Comparison of ENCODE assay signal across 9 cellular contexts in genomic region chr10:12588091-12588850, GRCh38.
A peak's percentile ranks its signal among the peaks of the same experiment; 100 is the strongest.
DNase-seq lines count a peak whose midpoint lies in the region; ATAC-seq and FAIRE-seq lines count a peak whose summit lies in the region.
"Had no signal": no experiment of that assay in that cellular context is flagged by ENCODE, and none has a peak within 500 bp of the region (broad histone marks: within the 10 kb centered on the region; RNA-seq: fewer than 3 reads in every experiment).

No MANE protein-coding gene starts in this region.

- H3K27me3 Mint-ChIP-seq in memory B cell: no peaks in the 10 kb centered on the region

- peaks cover 17% of the 10 kb centered on the region for H3K36me3 Mint-ChIP-seq in memory B cell

- peak overlapping the region; percentile 51 for H3K27ac Mint-ChIP-seq in memory B cell

- FAIRE-seq in GM18507 (lab: Jason Lieb, UNC): peak; percentile 49

- peak; percentile 30 for DNase-seq in COR-L47 (lab: John Stamatoyannopoulos, UW)
- no peak for DNase-seq in GM18507 (ENCODE audit: extremely low spot score, insufficient read length, low read depth)
- peak; percentile 4 for DNase-seq in T-helper 9 cell
- DNase-seq in memory B cell (ENCODE audit: low spot score in 2 of 2): no peak
- DNase-seq in iPS-NIHi11 (ENCODE audit: low spot score): no peak
- no peak for DNase-seq in NCI-H2081 treated with DMSO at 0.1 percent for 48 hours (lab: John Stamatoyannopoulos, UW)
- DNase-seq: activated CD4-positive, alpha-beta T cell treated with anti-CD3 and anti-CD28 coated beads for 1 hour; effector CD8-positive, alpha-beta T cell had no signal

- no peaks in the 10 kb centered on the region for H3K9me3 Mint-ChIP-seq in memory B cell

- H3K4me3 Mint-ChIP-seq in memory B cell: peak overlapping the region; percentile 68

- peaks cover 34% of the 10 kb centered on the region for H3K4me1 Mint-ChIP-seq in memory B cell

- no peak for ATAC-seq in memory B cell (ENCODE audit: low read depth)
- no peak for ATAC-seq in HG03378 (IDR thresholded peaks at IDR 0.05; ENCODE audit: unreplicated experiment)

Comparison
In these comparisons a context has a peak if more than half of its experiments do, and no peak if none do; other contexts are left out.
1. DNase-seq: peak in COR-L47 (single experiment) and T-helper 9 cell (single experiment); none in GM18507 (single experiment), memory B cell (0 of 2), iPS-NIHi11 (single experiment) and NCI-H2081 treated with DMSO at 0.1 percent for 48 hours (single experiment).